8 cellular contexts compared by ENCODE assay signal in genomic region chr13:91347996-91348905, GRCh38. TPM values are rescaled to one million over a fixed set of nuclear protein-coding genes. Genes with fewer than 3 reads are reported as not detected.
DNase-seq lines count a peak whose midpoint lies in the region; ATAC-seq, FAIRE-seq and TF ChIP-seq lines count a peak whose summit lies in the region.

No MANE protein-coding gene starts in this region.

- POLR2A ChIA-PET in BJ (lab: Charles Lee): no interaction called here
- POLR2A ChIA-PET in MCF 10A (lab: Yijun Ruan, JAX): interaction anchor here (1.1 to 1.4 kb wide), 2 partner anchors 11 to 14 kb away, joined by 3 to 4 read pairs; no protein-coding TSS in a partner anchor

- CTCF ChIA-PET in BJ (lab: Yijun Ruan, JAX) (no interaction called here), MCF 10A (lab: Yijun Ruan, JAX) (interaction anchor here (0.7 kb wide), 1 partner anchor 360 kb away, joined by 3 read pairs; no protein-coding TSS in a partner anchor)

- peaks cover 43% of the 10 kb centered on the region for H3K36me3 Mint-ChIP-seq in MCF 10A (ENCODE audit: insufficient read depth, unreplicated experiment)

- H3K27ac ChIP-seq in WERI-Rb-1: peak overlapping the region; percentile 99
- H3K27ac ChIP-seq in kidney (ENCODE audit: low read depth in 2 of 2, low read length in 2 of 2): peak overlapping the region; percentile 79 to 94

- no peaks in the 10 kb centered on the region for H3K9me3 Mint-ChIP-seq in MCF 10A (ENCODE audit: unreplicated experiment)

- DNase-seq in BJ (ENCODE audit: low read depth) (no peak), WERI-Rb-1 (peak; percentile 60), MCF 10A (ENCODE audit: unreplicated experiment) (peak; percentile 34), kidney (peak; percentile 87), NCI-H1694 treated with DMSO at 0.1 percent for 48 hours (lab: John Stamatoyannopoulos, UW) (no peak)
- DNase-seq in stimulated activated CD4-positive, alpha-beta T cell treated with anti-CD3 and anti-CD28 coated beads, Interleukin-1b, Interleukin-23, amount 100 ng/mL, for 1 hour (ENCODE audit: low read depth in 2 of 2): peak; percentile 34 to 66

- H3K27ac Mint-ChIP-seq in MCF 10A (ENCODE audit: low read depth, unreplicated experiment): peak overlapping the region; percentile 86

- H3K4me1 ChIP-seq in kidney (ENCODE audit: control insufficient read depth in 1 of 2, insufficient read depth in 1 of 2, low read depth in 1 of 2, low read length in 2 of 2): peaks cover 7 to 12% of the 10 kb centered on the region in 2 donors

- no peak for FAIRE-seq in kidney (lab: Jason Lieb, UNC)

- H3K27me3 ChIP-seq in BJ (ENCODE audit: control insufficient read depth, insufficient read depth, low read length) (no peaks in the 10 kb centered on the region), WERI-Rb-1 (ENCODE audit: insufficient read depth, low read depth, severe bottlenecking) (no peaks in the 10 kb centered on the region)

- H3K9me3 ChIP-seq in WERI-Rb-1 (ENCODE audit: severe bottlenecking) (no peaks in the 10 kb centered on the region), kidney (ENCODE audit: control insufficient read depth in 1 of 2, low read length in 2 of 2) (no peaks in the 10 kb centered on the region)

- H3K4me3 Mint-ChIP-seq in MCF 10A (ENCODE audit: unreplicated experiment): peak overlapping the region; percentile 92

- no peak for TF ChIP-seq CTCF in BJ (IDR thresholded peaks at IDR 0.05; ENCODE audit: insufficient read depth, low read depth, low read length)
- TF ChIP-seq CTCF in WERI-Rb-1 (IDR thresholded peaks at IDR 0.05; ENCODE audit: low read depth, low read length): 0 out of 2 replicates have a peak, but pooled peaks have one; percentile 13
- TF ChIP-seq CTCF in MCF 10A (IDR thresholded peaks at IDR 0.05; ENCODE audit: unreplicated experiment): peak; percentile 4
- no peak for TF ChIP-seq CTCF in kidney (IDR thresholded peaks at IDR 0.05; ENCODE audit: borderline replicate concordance, extremely low read depth, insufficient read depth)

- intact Hi-C loops in MCF 10A (cut with micrococcal nuclease): loop anchor here (2.0 to 5.0 kb wide), 2 partner anchors 35 to 216 kb away; no protein-coding TSS in a partner anchor
- intact Hi-C loops in kidney (cut with DNase I): no loop called here

- H3K4me1 Mint-ChIP-seq in MCF 10A (ENCODE audit: insufficient read depth, unreplicated experiment): peaks cover 20% of the 10 kb centered on the region

- TSS peak; percentile 73 for BruUV-seq in MCF 10A (replicated peaks; lab: Mats Ljungman, UMichigan)

- H3K4me3 ChIP-seq in BJ (ENCODE audit: low read depth, low read length): peak overlapping the region; percentile 45
- peak overlapping the region; percentile 99 for H3K4me3 ChIP-seq in WERI-Rb-1 (ENCODE audit: low read depth, low read length)
- peak overlapping the region; percentile 10 to 48 for H3K4me3 ChIP-seq in kidney (ENCODE audit: low read length in 2 of 2)

- peak; percentile 41 for ATAC-seq in GM19324 (IDR thresholded peaks at IDR 0.05; ENCODE audit: low FRiP score, unreplicated experiment)
- peak; percentile 31 for ATAC-seq in HG03439 (IDR thresholded peaks at IDR 0.05; ENCODE audit: unreplicated experiment)

- peaks cover 14% of the 10 kb centered on the region for H3K27me3 Mint-ChIP-seq in MCF 10A (ENCODE audit: insufficient read depth, unreplicated experiment)

- H3K36me3 ChIP-seq in BJ (ENCODE audit: control insufficient read depth, insufficient read depth, low read length) (no peaks in the 10 kb centered on the region), WERI-Rb-1 (peaks cover 51% of the 10 kb centered on the region), kidney (ENCODE audit: control insufficient read depth in 1 of 2, insufficient read depth in 2 of 2, low read length in 2 of 2) (peaks cover 2 to 5% of the 10 kb centered on the region in 2 donors)

- H3K9ac ChIP-seq in kidney (ENCODE audit: low read length in 2 of 2): peak overlapping the region in 1 of 2 donors; percentile 23

RNA-seq across cellular contexts. Expression of gene MIR17HG, which starts 0.8 kb away (rescaled TPM):
- polyA plus RNA-seq in BJ (2011; rRNA removed): 0.25 and 0.42 TPM in 2 replicates
- 1.3 and 2.6 TPM in 2 replicates for polyA minus RNA-seq in BJ (2011; rRNA and poly(A)+ RNA removed)
- 3.1 and 8.1 TPM in 2 replicates for total RNA-seq in MCF 10A (2022)
- total RNA-seq in kidney: 5.7 TPM
- 1.2 TPM for polyA plus RNA-seq in kidney (ENCODE audit: insufficient read depth, low read depth, low replicate concordance)

RNA-seq across cellular contexts. Expression of gene GPC5, which starts 50.2 kb away (rescaled TPM):
- 0.18 TPM in 1 of 2 replicates, not detected in the other for polyA plus RNA-seq in BJ (2011; rRNA removed)
- not detected in 2 replicates for polyA minus RNA-seq in BJ (2011; rRNA and poly(A)+ RNA removed)
- not detected in 2 replicates for total RNA-seq in MCF 10A (2022)
- total RNA-seq in kidney: 0.47 TPM
- polyA plus RNA-seq in kidney (ENCODE audit: insufficient read depth, low read depth, low replicate concordance): 6.8 TPM

Comparison
In these comparisons a context has a peak if more than half of its experiments do, and no peak if none do; other contexts are left out.
1. DNase-seq: peak in WERI-Rb-1 (single experiment), MCF 10A (single experiment), kidney (single experiment) and stimulated activated CD4-positive, alpha-beta T cell treated with anti-CD3 and anti-CD28 coated beads, Interleukin-1b, Interleukin-23, amount 100 ng/mL, for 1 hour (2 of 2); none in BJ (single experiment) and NCI-H1694 treated with DMSO at 0.1 percent for 48 hours (single experiment).
2. H3K4me3 ChIP-seq: peak in every context shown above with its lines; median percentile 99 in WERI-Rb-1; 45 in BJ; 29 in kidney.
3. CTCF ChIP-seq: peak in WERI-Rb-1 (single experiment) and MCF 10A (single experiment); none in BJ (single experiment) and kidney (single experiment).